In genomic region chr3:163185721-163186350, GRCh38 we compare ENCODE assay signal across 29 cellular contexts.
A peak's percentile ranks its signal among the peaks of the same experiment; 100 is the strongest.
DNase-seq lines count a peak whose midpoint lies in the region; ATAC-seq and TF ChIP-seq lines count a peak whose summit lies in the region.
"Had no signal": no experiment of that assay in that cellular context is flagged by ENCODE, and none has a peak within 500 bp of the region (broad histone marks: within the 10 kb centered on the region; RNA-seq: fewer than 3 reads in every experiment).

No MANE protein-coding gene starts in this region.

- no TSS peak for BruUV-seq in A673 (replicated peaks; lab: Mats Ljungman, UMichigan)

- H3K4me3 ChIP-seq in A673 (ENCODE audit: low read depth, low read length, poor library complexity, severe bottlenecking): no peak overlapping the region
- H3K4me3 ChIP-seq in SK-N-MC: peak overlapping the region; percentile 49
- H3K4me3 ChIP-seq: A549; BLaER1; BLaER1 treated with 17β-estradiol and CSF1 and Interleukin-3, amounts not matched to agents 10 nM and 100 nM had no signal

- no peaks in the 10 kb centered on the region for H3K27me3 ChIP-seq in A673 (replicated peaks; ENCODE audit: insufficient read depth, low read depth, low read length, poor library complexity)
- H3K27me3 ChIP-seq: BE2C; BLaER1; BLaER1 treated with 17β-estradiol and CSF1 and Interleukin-3, amounts not matched to agents 10 nM and 100 nM had no signal

- intact Hi-C loops in A673 (cut with micrococcal nuclease; ENCODE audit: unreplicated experiment): loop anchor here (1.0 to 10.0 kb wide), 6 partner anchors 129 to 1621 kb away; no protein-coding TSS in a partner anchor

- H3K9ac ChIP-seq in SK-N-MC (ENCODE audit: insufficient read length): peak overlapping the region; percentile 67
- H3K9ac ChIP-seq: BLaER1; BLaER1 treated with 17β-estradiol and CSF1 and Interleukin-3, amounts not matched to agents 10 nM and 100 nM had no signal

- H3K4me1 ChIP-seq in A673 (ENCODE audit: insufficient read depth, low read length, poor library complexity, severe bottlenecking): peaks cover 22% of the 10 kb centered on the region
- H3K4me1 ChIP-seq: A549; BE2C; BLaER1; BLaER1 treated with 17β-estradiol and CSF1 and Interleukin-3, amounts not matched to agents 10 nM and 100 nM; Caco-2 had no signal

- H3K9me3 ChIP-seq in A673 (ENCODE audit: low read depth, low read length, poor library complexity, severe bottlenecking): peaks cover 20% of the 10 kb centered on the region
- H3K9me3 ChIP-seq in SK-N-MC (ENCODE audit: low read depth, low read length): peaks cover 28% of the 10 kb centered on the region
- H3K9me3 ChIP-seq: A549; BE2C; BLaER1; BLaER1 treated with 17β-estradiol and CSF1 and Interleukin-3, amounts not matched to agents 10 nM and 100 nM; Caco-2 had no signal

- TF ChIP-seq CTCF in A673 (conservative IDR thresholded peaks at IDR 0.05; ENCODE audit: low read depth, low read length): no peak

- CTCF ChIA-PET in A673 (lab: Charles Lee): no interaction called here

- ATAC-seq in HG02970 (IDR thresholded peaks at IDR 0.05; ENCODE audit: low FRiP score, unreplicated experiment): no peak
- ATAC-seq: A549; CD8-positive, alpha-beta T cell had no signal

- DNase-seq in A673 (ENCODE audit: low spot score) (peak; percentile 92), SK-N-MC (ENCODE audit: low read depth, low spot score) (peak; percentile 96), HUDEP-2 (lab: John Stamatoyannopoulos, UW; ENCODE audit: unreplicated experiment in 76 of 76) (no peak)
- DNase-seq: 8988T; ACHN; AML-193; BE2C; C1 segment of cervical spinal cord; Caco-2; Calu3; CD4-positive, alpha-beta memory T cell; CD4-positive, alpha-beta T cell; CD4-positive, CD25-positive, alpha-beta regulatory T cell; CD8-positive, alpha-beta memory T cell; CD8-positive, alpha-beta T cell; COR-L47; DMS 273 treated with DMSO at 0.1 percent for 48 hours; DMS153; DMS53; DMS79; DMS79 treated with DMSO at 0.1 percent for 48 hours; DND-41; EL had no signal

- H3K36me3 ChIP-seq in A673 (ENCODE audit: insufficient read depth, low read length, poor library complexity, severe bottlenecking) (peaks cover 39% of the 10 kb centered on the region), SK-N-MC (ENCODE audit: insufficient read depth, low read length) (peaks cover 41% of the 10 kb centered on the region)
- H3K36me3 ChIP-seq: BE2C; BLaER1; BLaER1 treated with 17β-estradiol and CSF1 and Interleukin-3, amounts not matched to agents 10 nM and 100 nM had no signal

- H3K27ac ChIP-seq in A673 (ENCODE audit: low read depth, low read length, poor library complexity, severe bottlenecking): peak overlapping the region; percentile 99
- peak overlapping the region; percentile 100 for H3K27ac ChIP-seq in SK-N-MC
- H3K27ac ChIP-seq: 22Rv1; A549; BLaER1; BLaER1 treated with 17β-estradiol and CSF1 and Interleukin-3, amounts not matched to agents 10 nM and 100 nM; C4-2B had no signal

- POLR2A ChIA-PET in A673 (lab: Charles Lee; ENCODE audit: low non-redundant PET): no interaction called here

Comparison
In these comparisons a context has a peak if more than half of its experiments do, and no peak if none do; other contexts are left out.
1. DNase-seq: peak in A673 (single experiment) and SK-N-MC (single experiment); none in HUDEP-2 (0 of 76).